Comparison of ENCODE assay signal across 8 cellular contexts in the genomic region with DNA sequence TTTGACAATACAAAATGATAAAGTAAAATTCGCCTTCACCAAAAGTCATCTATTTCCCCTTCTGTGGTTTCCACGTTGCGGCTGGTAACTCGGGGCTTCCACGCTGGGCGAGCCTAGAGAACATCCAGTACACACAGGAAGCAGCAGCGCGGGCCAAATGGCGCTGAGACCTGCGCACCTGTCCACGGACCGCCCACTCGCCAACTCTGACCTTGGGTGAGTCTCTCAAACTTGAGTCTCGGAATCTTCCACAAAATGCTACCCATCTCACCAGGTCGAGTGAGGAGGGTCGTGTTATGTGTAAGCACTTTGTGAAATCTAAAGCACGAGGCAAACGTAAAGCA. TPM values are rescaled to one million over a fixed set of nuclear protein-coding genes. Genes with fewer than 3 reads are reported as not detected.
A peak's percentile ranks its signal among the peaks of the same experiment; 100 is the strongest.
DNase-seq lines count a peak whose midpoint lies in the region; ATAC-seq and TF ChIP-seq lines count a peak whose summit lies in the region.

No MANE protein-coding gene starts in this region.

- H3K4me1 ChIP-seq in BLaER1 treated with 17β-estradiol and CSF1 and Interleukin-3, amounts not matched to agents 10 nM and 100 nM: peaks cover 32 to 57% (median 39%) of the 10 kb centered on the region in 10 experiments
- H3K4me1 ChIP-seq in Panc1 (ENCODE audit: control insufficient read depth, insufficient read depth, low read length): peaks cover 9% of the 10 kb centered on the region; the same call in 1 of the 2 replicates
- H3K4me1 ChIP-seq in right atrium auricular region: peaks cover 0 to 14% of the 10 kb centered on the region in 2 donors

- TSS peak; percentile 71 for BruUV-seq in Panc1 (replicated peaks; lab: Mats Ljungman, UMichigan)

- no peaks in the 10 kb centered on the region for H3K27me3 ChIP-seq in BLaER1 treated with 17β-estradiol and CSF1 and Interleukin-3, amounts not matched to agents 10 nM and 100 nM
- no peaks in the 10 kb centered on the region for H3K27me3 ChIP-seq in Panc1 (ENCODE audit: control insufficient read depth, insufficient read depth, low read length)
- H3K27me3 ChIP-seq in right atrium auricular region: no peaks in the 10 kb centered on the region

- H3K9me3 ChIP-seq in BLaER1 treated with 17β-estradiol and CSF1 and Interleukin-3, amounts not matched to agents 10 nM and 100 nM (replicated peaks in 1 of 11): no peaks in the 10 kb centered on the region
- no peaks in the 10 kb centered on the region for H3K9me3 ChIP-seq in Panc1 (ENCODE audit: control insufficient read depth, insufficient read depth, low read depth, low read length)
- no peaks in the 10 kb centered on the region for H3K9me3 ChIP-seq in right atrium auricular region

- DNase-seq in Panc1 (ENCODE audit: low read depth, low spot score) (no peak), activated gamma-delta T cell treated with Interleukin-2 at 50 U/mL for 16 hours (peak; percentile 67), right atrium auricular region (ENCODE audit: low spot score) (no peak), T1000 (lab: John Stamatoyannopoulos, UW) (no peak)
- peak; percentile 81 for DNase-seq in stimulated activated CD4-positive, alpha-beta T cell treated with anti-CD3 and anti-CD28 coated beads, Interleukin-15, amount 100 ng/mL, for 24 hours

- POLR2A ChIA-PET in Panc1 (lab: Charles Lee): interaction anchor here (1.1 kb wide), 1 partner anchor 684 kb away, joined by 3 read pairs; no protein-coding TSS in a partner anchor

- intact Hi-C loops in Panc1 (cut with micrococcal nuclease; ENCODE audit: unreplicated experiment): loop anchor here (2.0 to 5.0 kb wide), 2 partner anchors 327 to 485 kb away; no protein-coding TSS in a partner anchor

- CTCF ChIA-PET in Panc1 (lab: Charles Lee): no interaction called here

- TF ChIP-seq CTCF in Panc1 (IDR thresholded peaks at IDR 0.05) (no peak), right atrium auricular region (IDR thresholded peaks at IDR 0.05) (no peak)

- H3K36me3 ChIP-seq in BLaER1 treated with 17β-estradiol and CSF1 and Interleukin-3, amounts not matched to agents 10 nM and 100 nM: peaks cover 0 to 26% (median 22%) of the 10 kb centered on the region in 11 experiments; a peak in 18 of 22 replicates
- H3K36me3 ChIP-seq in Panc1 (ENCODE audit: control insufficient read depth, insufficient read depth, low read length) (peaks cover 4% of the 10 kb centered on the region), right atrium auricular region (no peaks in the 10 kb centered on the region)

- peak overlapping the region in 10 of 11 experiments; percentile 25 to 90 (median 86); a peak in 20 of 22 replicates for H3K27ac ChIP-seq in BLaER1 treated with 17β-estradiol and CSF1 and Interleukin-3, amounts not matched to agents 10 nM and 100 nM
- H3K27ac ChIP-seq in Panc1 (ENCODE audit: low read length) (peak overlapping the region; percentile 76), right atrium auricular region (peak overlapping the region; percentile 68)

- peak overlapping the region; percentile 66 to 91 (median 86) for H3K9ac ChIP-seq in BLaER1 treated with 17β-estradiol and CSF1 and Interleukin-3, amounts not matched to agents 10 nM and 100 nM

- H3K4me2 ChIP-seq in BLaER1 treated with 17β-estradiol and CSF1 and Interleukin-3, amounts not matched to agents 10 nM and 100 nM: peak overlapping the region; percentile 73 to 100 (median 92)

- peak overlapping the region; percentile 68 to 88 (median 82) for H3K4me3 ChIP-seq in BLaER1 treated with 17β-estradiol and CSF1 and Interleukin-3, amounts not matched to agents 10 nM and 100 nM
- H3K4me3 ChIP-seq in Panc1 (ENCODE audit: low read depth in 2 of 2, low read length in 2 of 2) (peak overlapping the region; percentile 73 to 85), right atrium auricular region (peak overlapping the region; percentile 67 to 80)

- in situ Hi-C loops in Panc1 (cut with HindIII; ENCODE audit: low pct_unique_long_range_greater_than_20kb, low sequenced_read_pairs): no loop called here

- ATAC-seq in GM19372 (IDR thresholded peaks at IDR 0.05; ENCODE audit: low read depth, unreplicated experiment): peak; percentile 39
- peak; percentile 28 for ATAC-seq in HG03457 (IDR thresholded peaks at IDR 0.05; ENCODE audit: unreplicated experiment)
- ATAC-seq in Panc1: peak; percentile 53

- no peaks in the 10 kb centered on the region for H4K20me1 ChIP-seq in BLaER1 treated with 17β-estradiol and CSF1 and Interleukin-3, amounts not matched to agents 10 nM and 100 nM

RNA-seq across cellular contexts. Expression of a gene that starts 0.8 kb away (rescaled TPM):
- total RNA-seq in Panc1 (2021; ENCODE audit: unreplicated experiment) (32.7 TPM), right atrium auricular region (1 to 10 TPM; 6.9 to 9.0 TPM)
- polyA plus RNA-seq in Panc1 (2012; ENCODE audit: insufficient read length): 7.3 TPM

RNA-seq across cellular contexts. Expression of a gene that starts 57.7 kb away (rescaled TPM):
- not detected for total RNA-seq in Panc1 (2021; ENCODE audit: unreplicated experiment)
- not detected for polyA plus RNA-seq in Panc1 (2012; ENCODE audit: insufficient read length)
- total RNA-seq in right atrium auricular region: 1 to 10 TPM in 1 of 2 donors, under 1 TPM in 1; 0.11 to 1.3 TPM

Comparison
In these comparisons a context has a peak if more than half of its experiments do, and no peak if none do; other contexts are left out.
1. DNase-seq: peak in activated gamma-delta T cell treated with Interleukin-2 at 50 U/mL for 16 hours (single experiment) and stimulated activated CD4-positive, alpha-beta T cell treated with anti-CD3 and anti-CD28 coated beads, Interleukin-15, amount 100 ng/mL, for 24 hours (single experiment); none in Panc1 (single experiment), right atrium auricular region (single experiment) and T1000 (single experiment).
2. Peak in every context shown above with its lines, with median percentiles within 50 percentile points of each other: H3K27ac ChIP-seq, H3K4me3 ChIP-seq and ATAC-seq.